Comparison of ENCODE assay signal across 8 cellular contexts in genomic region chr9:116686693-116687073, GRCh38. TPM values are rescaled to one million over a fixed set of nuclear protein-coding genes. Genes with fewer than 3 reads are reported as not detected.
DNase-seq lines count a peak whose midpoint lies in the region; ATAC-seq and TF ChIP-seq lines count a peak whose summit lies in the region.

No MANE protein-coding gene starts in this region.

- H3K4me3 ChIP-seq in SJSA1 (peak overlapping the region; percentile 49), fibroblast of pulmonary artery (replicated peaks; ENCODE audit: low read depth, low read length) (peak overlapping the region; percentile 83), prostate gland (peak overlapping the region; percentile 58 to 72)

- peak overlapping the region; percentile 52; the same call in 1 of the 2 replicates for H3K27ac ChIP-seq in SJSA1
- peak overlapping the region in 1 of 2 donors; percentile 72 for H3K27ac ChIP-seq in prostate gland

- H3K9me3 ChIP-seq in SJSA1 (replicated peaks) (no peaks in the 10 kb centered on the region), prostate gland (no peaks in the 10 kb centered on the region)

- CTCF ChIA-PET in GM10248 (lab: Yijun Ruan, JAX): interaction anchor here (1.0 to 1.5 kb wide), 4 partner anchors 11 to 175 kb away, joined by 3 to 5 read pairs (median 3); no protein-coding TSS in a partner anchor

- intact Hi-C loops in prostate gland (cut with DNase I): no loop called here

- POLR2A ChIA-PET in GM10248 (lab: Yijun Ruan, JAX): no interaction called here

- H3K27me3 ChIP-seq in SJSA1 (replicated peaks): no peaks in the 10 kb centered on the region
- H3K27me3 ChIP-seq in prostate gland (replicated peaks; ENCODE audit: insufficient read depth): no peaks in the 10 kb centered on the region

- WGBS in prostate gland: 35% methylated on average over 7 of the region's 7 CpGs

- ATAC-seq in GM18519 (IDR thresholded peaks at IDR 0.05; ENCODE audit: low FRiP score, unreplicated experiment) (peak; percentile 24), HG02678 (IDR thresholded peaks at IDR 0.05; ENCODE audit: unreplicated experiment) (peak; percentile 42)

- no peak for TF ChIP-seq POLR2A in prostate gland (IDR thresholded peaks at IDR 0.05)

- TF ChIP-seq CTCF in fibroblast of pulmonary artery (IDR thresholded peaks at IDR 0.05; ENCODE audit: low read length, missing control alignments) (no peak), prostate gland (IDR thresholded peaks at IDR 0.05) (no peak), GM10248 (IDR thresholded peaks at IDR 0.05; ENCODE audit: control extremely low read depth, extremely low read depth, low read depth, missing control alignments) (no peak)

- peaks cover 41% of the 10 kb centered on the region for H3K4me1 ChIP-seq in SJSA1 (replicated peaks)
- H3K4me1 ChIP-seq in prostate gland (replicated peaks): no peaks in the 10 kb centered on the region

- no peak for DNase-seq in SJSA1 (ENCODE audit: low read depth in 1 of 2, low spot score in 2 of 2)
- no peak for DNase-seq in fibroblast of pulmonary artery (ENCODE audit: low read depth)
- no peak for DNase-seq in prostate gland (ENCODE audit: low spot score)
- DNase-seq in NCI-H1417 (lab: John Stamatoyannopoulos, UW): no peak
- DNase-seq in NK-92 treated with Interleukin-12 subunit alpha and Interleukin-12 subunit beta, amount 100 ng/mL, for 24 hours (lab: John Stamatoyannopoulos, UW): no peak
- no peak for DNase-seq in GM10248 (ENCODE audit: extremely low spot score)

- peaks cover 10% of the 10 kb centered on the region for H3K36me3 ChIP-seq in SJSA1
- H3K36me3 ChIP-seq in prostate gland: no peaks in the 10 kb centered on the region

RNA-seq across cellular contexts. Expression of gene TRIM32, which starts 0.4 kb away (rescaled TPM):
- 18.5 and 19.5 TPM in 2 replicates for total RNA-seq in SJSA1 (2014; rRNA removed; shearing (Covaris generic))
- 10 to 100 TPM; 12.3 to 12.4 TPM for total RNA-seq in prostate gland
